8 cellular contexts compared by ENCODE assay signal in the genomic region with DNA sequence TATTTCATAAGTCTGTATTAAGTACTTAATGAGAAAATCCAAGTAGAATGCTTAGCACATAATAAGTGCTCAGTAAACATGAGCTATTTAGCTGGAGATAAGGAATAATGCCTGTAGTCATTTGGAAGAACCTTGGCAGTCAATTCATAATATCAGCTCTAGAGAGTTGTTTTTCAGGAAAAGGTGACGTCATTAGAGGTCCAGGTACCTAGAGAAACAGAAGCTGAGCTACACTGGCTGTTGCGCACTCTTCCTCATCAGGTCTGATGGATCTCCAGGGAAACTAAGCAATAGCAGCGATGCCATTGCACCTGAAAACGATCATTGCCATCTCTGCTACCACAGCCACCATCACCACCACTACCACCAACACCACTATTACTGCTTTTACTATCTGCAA.
"Had no signal": no experiment of that assay in that cellular context is flagged by ENCODE, and none has a peak within 500 bp of the region (broad histone marks: within the 10 kb centered on the region; RNA-seq: fewer than 3 reads in every experiment).

No MANE protein-coding gene starts in this region.

- DNase-seq: GDM1, GF-D8 had no signal

- H3K4me3 ChIP-seq: GM12878 had no signal

- ATAC-seq: GM12878 had no signal

- FAIRE-seq: G401.6, GM12878, GM12891, GM12892, GM18507, GM19239 had no signal
